ENCODE assay signal across 8 cellular contexts in genomic region chr2:61854435-61855177, GRCh38. TPM values are rescaled to one million over a fixed set of nuclear protein-coding genes. Genes with fewer than 3 reads are reported as not detected.
A peak's percentile ranks its signal among the peaks of the same experiment; 100 is the strongest.
DNase-seq lines count a peak whose midpoint lies in the region; ATAC-seq and TF ChIP-seq lines count a peak whose summit lies in the region.

No MANE protein-coding gene starts in this region.

- H3K27me3 Mint-ChIP-seq in T-helper 1 cell treated with Interleukin-12 subunit alpha and Interleukin-12 subunit beta and Interleukin-4 antibody, amounts not matched to agents 30 μg/mL and 1 μg/mL, for 36 hours (ENCODE audit: low read depth): no peaks in the 10 kb centered on the region

- H3K27ac ChIP-seq in angular gyrus (ENCODE audit: low read depth, low read length) (peak overlapping the region; percentile 93), right cardiac atrium (ENCODE audit: low read length) (peak overlapping the region; percentile 57), uterus (peak overlapping the region; percentile 89 to 95)

- intact Hi-C loops in right cardiac atrium (cut with DNase I): no loop called here
- intact Hi-C loops in uterus (cut with DNase I; ENCODE audit: low total_unique reads): no loop called here

- WGBS in right cardiac atrium: under 1% methylated on average over 33 of the region's 33 CpGs

- DNase-seq in NCI-H146 treated with DMSO at 0.1 percent for 48 hours (lab: John Stamatoyannopoulos, UW; ENCODE audit: unreplicated experiment): peak; percentile 97
- DNase-seq in right cardiac atrium: peak; percentile 87 to 91 (median 90)
- peak; percentile 90 for DNase-seq in pulmonary artery endothelial cell (ENCODE audit: low read depth, low spot score)
- DNase-seq in uterus: peak; percentile 82 to 92

- H3K36me3 ChIP-seq in uterus: no peaks in the 10 kb centered on the region

- no peaks in the 10 kb centered on the region for H3K9me3 ChIP-seq in right cardiac atrium (ENCODE audit: control insufficient read depth, low read length)
- no peaks in the 10 kb centered on the region for H3K9me3 ChIP-seq in uterus

- H3K4me3 Mint-ChIP-seq in T-helper 1 cell treated with Interleukin-12 subunit alpha and Interleukin-12 subunit beta and Interleukin-4 antibody, amounts not matched to agents 30 μg/mL and 1 μg/mL, for 36 hours: peak overlapping the region; percentile 89

- H3K27me3 ChIP-seq in right cardiac atrium (ENCODE audit: control insufficient read depth, insufficient read depth) (no peaks in the 10 kb centered on the region), uterus (no peaks in the 10 kb centered on the region)

- peak; percentile 51 for TF ChIP-seq POLR2A in GM15510 (IDR thresholded peaks at IDR 0.05; ENCODE audit: borderline replicate concordance, extremely low read depth, insufficient read length)
- TF ChIP-seq POLR2A in uterus (IDR thresholded peaks at IDR 0.05): no peak

- no peaks in the 10 kb centered on the region for H3K36me3 Mint-ChIP-seq in T-helper 1 cell treated with Interleukin-12 subunit alpha and Interleukin-12 subunit beta and Interleukin-4 antibody, amounts not matched to agents 30 μg/mL and 1 μg/mL, for 36 hours (ENCODE audit: low read depth)

- H3K27ac Mint-ChIP-seq in T-helper 1 cell treated with Interleukin-12 subunit alpha and Interleukin-12 subunit beta and Interleukin-4 antibody, amounts not matched to agents 30 μg/mL and 1 μg/mL, for 36 hours: peak overlapping the region; percentile 89

- TF ChIP-seq CTCF in uterus (IDR thresholded peaks at IDR 0.05): no peak

- H3K4me1 ChIP-seq in right cardiac atrium (ENCODE audit: control insufficient read depth, insufficient read depth, low read length): no peaks in the 10 kb centered on the region
- no peaks in the 10 kb centered on the region for H3K4me1 ChIP-seq in uterus

- H3K4me3 ChIP-seq in right cardiac atrium (ENCODE audit: low read length) (peak overlapping the region; percentile 79), uterus (peak overlapping the region; percentile 84 to 90)

- ATAC-seq in HG02884 (IDR thresholded peaks at IDR 0.05; ENCODE audit: unreplicated experiment) (peak; percentile 90), right cardiac atrium (peak; percentile 96 to 97)

- H3K4me1 Mint-ChIP-seq in T-helper 1 cell treated with Interleukin-12 subunit alpha and Interleukin-12 subunit beta and Interleukin-4 antibody, amounts not matched to agents 30 μg/mL and 1 μg/mL, for 36 hours (ENCODE audit: low read depth): peaks cover 19% of the 10 kb centered on the region

- H3K9me3 Mint-ChIP-seq in T-helper 1 cell treated with Interleukin-12 subunit alpha and Interleukin-12 subunit beta and Interleukin-4 antibody, amounts not matched to agents 30 μg/mL and 1 μg/mL, for 36 hours: no peaks in the 10 kb centered on the region

RNA-seq across cellular contexts. Expression of gene FAM161A, which starts 0.7 kb away (rescaled TPM):
- 1 to 10 TPM; 1.3 to 2.5 (median 1.5) TPM for total RNA-seq in right cardiac atrium
- polyA plus RNA-seq in right cardiac atrium: 1.1 TPM
- 2.0 and 2.9 TPM in 2 replicates for total RNA-seq in pulmonary artery endothelial cell
- 10 to 100 TPM in 2 of 4 donors, 1 to 10 TPM in 1, under 1 TPM in 1; 0.88 to 69.7 (median 12.5) TPM for total RNA-seq in uterus

RNA-seq across cellular contexts. Expression of gene CCT4, which starts 33.9 kb away (rescaled TPM):
- 100 to 1,000 TPM in 3 of 4 donors, 10 to 100 TPM in 1; 89.7 to 112 (median 105) TPM for total RNA-seq in right cardiac atrium
- polyA plus RNA-seq in right cardiac atrium: 74.1 TPM
- 261 and 282 TPM in 2 replicates for total RNA-seq in pulmonary artery endothelial cell
- total RNA-seq in uterus: 100 to 1,000 TPM in 2 of 4 donors, 10 to 100 TPM in 2; 88.4 to 151 (median 120) TPM

RNA-seq across cellular contexts. Expression of gene COMMD1, which starts 50.9 kb away (rescaled TPM):
- 10 to 100 TPM; 45.3 to 62.3 (median 56.3) TPM for total RNA-seq in right cardiac atrium
- 92.4 TPM for polyA plus RNA-seq in right cardiac atrium
- 41.4 and 42.3 TPM in 2 replicates for total RNA-seq in pulmonary artery endothelial cell
- total RNA-seq in uterus: 10 to 100 TPM in 3 of 4 donors, 1 to 10 TPM in 1; 8.5 to 80.7 (median 48.2) TPM

Comparison
In these comparisons a context has a peak if more than half of its experiments do, and no peak if none do; other contexts are left out.
1. Peak in every context shown above with its lines: DNase-seq, ATAC-seq, H3K4me3 ChIP-seq and H3K27ac ChIP-seq.